ENCODE assay signal across 8 cellular contexts in genomic region chr9:129737479-129738269, GRCh38. TPM values are rescaled to one million over a fixed set of nuclear protein-coding genes. Genes with fewer than 3 reads are reported as not detected.
DNase-seq lines count a peak whose midpoint lies in the region; ATAC-seq, FAIRE-seq and TF ChIP-seq lines count a peak whose summit lies in the region.

No MANE protein-coding gene starts in this region.

- peak overlapping the region; percentile 2 to 91 for H3K18ac ChIP-seq in mesenchymal stem cell (ENCODE audit: low read depth in 1 of 2, low read length in 2 of 2)

- peak overlapping the region; percentile 86 to 92 for H2BK12ac ChIP-seq in mesenchymal stem cell (ENCODE audit: low read length in 2 of 2)

- H2AK5ac ChIP-seq in mesenchymal stem cell (ENCODE audit: low read length, severe bottlenecking) = no peak overlapping the region

- H3K4me3 Mint-ChIP-seq in activated CD8-positive, alpha-beta T cell treated with anti-CD3 and anti-CD28 coated beads, Interleukin-2, amount 10 ng/mL, durations not matched to agents 7 days and 5 days = peak overlapping the region; percentile 69

- ATAC-seq in HG03354 (IDR thresholded peaks at IDR 0.05; ENCODE audit: poor library complexity, severe bottlenecking, unreplicated experiment) (peak; percentile 82), GM18870 (IDR thresholded peaks at IDR 0.05; ENCODE audit: unreplicated experiment) (no peak)
- ATAC-seq in activated CD8-positive, alpha-beta T cell treated with anti-CD3 and anti-CD28 coated beads, Interleukin-2, amount 10 ng/mL, durations not matched to agents 7 days and 5 days = peak; percentile 94

- H3K27ac ChIP-seq in mesenchymal stem cell (ENCODE audit: low read length, poor library complexity, severe bottlenecking) = no peak overlapping the region

- WGBS in mesenchymal stem cell = 5% methylated on average over 45 of the region's 46 CpGs

- H2BK120ac ChIP-seq in mesenchymal stem cell (ENCODE audit: low read depth, low read length) = peak overlapping the region; percentile 96

- DNase-seq in GM12891 (ENCODE audit: insufficient read length, low spot score) (peak; percentile 87), NCI-H748 treated with DMSO at 0.1 percent for 48 hours (lab: John Stamatoyannopoulos, UW) (peak; percentile 71), mesenchymal stem cell (peak; percentile 77)
- peak; percentile 90 for DNase-seq in activated CD8-positive, alpha-beta T cell treated with anti-CD3 and anti-CD28 coated beads, Interleukin-2, amount 10 ng/mL, durations not matched to agents 7 days and 5 days
- DNase-seq in effector CD8-positive, alpha-beta T cell (lab: John Stamatoyannopoulos, UW) = peak; percentile 82
- peak; percentile 68 for DNase-seq in stimulated activated CD8-positive, alpha-beta memory T cell treated with anti-CD3 and anti-CD28 coated beads, Interleukin-12 subunit alpha, Interleukin-12 subunit beta, amount 100 ng/mL, for 24 hours (ENCODE audit: extremely low read depth)

- peak overlapping the region; percentile 65 for H2AFZ ChIP-seq in mesenchymal stem cell (ENCODE audit: low read depth, low read length)

- peaks cover 0 to 12% of the 10 kb centered on the region in 2 experiments for H3K27me3 ChIP-seq in mesenchymal stem cell (ENCODE audit: control insufficient read depth in 1 of 2, insufficient read depth in 1 of 2, low read length in 2 of 2)

- H3K14ac ChIP-seq in mesenchymal stem cell (ENCODE audit: low read length in 2 of 2) = peak overlapping the region in 1 of 2 experiments; percentile 18

- H3K4me3 ChIP-seq in mesenchymal stem cell (ENCODE audit: insufficient read depth in 1 of 2, low read depth in 1 of 2, low read length in 2 of 2) = peak overlapping the region; percentile 33 to 51

- no peaks in the 10 kb centered on the region for H3K36me3 Mint-ChIP-seq in activated CD8-positive, alpha-beta T cell treated with anti-CD3 and anti-CD28 coated beads, Interleukin-2, amount 10 ng/mL, durations not matched to agents 7 days and 5 days (ENCODE audit: low read depth)

- peak overlapping the region; percentile 84 for H2BK15ac ChIP-seq in mesenchymal stem cell (ENCODE audit: low read depth, poor library complexity, severe bottlenecking)

- H2BK5ac ChIP-seq in mesenchymal stem cell (ENCODE audit: low read depth, low read length, poor library complexity, severe bottlenecking) = no peak overlapping the region

- FAIRE-seq in GM12891 (lab: Jason Lieb, UNC) = peak; percentile 68

- POLR2A ChIA-PET in activated CD8-positive, alpha-beta T cell treated with anti-CD3 and anti-CD28 coated beads, Interleukin-2, amount 10 ng/mL, durations not matched to agents 7 days and 5 days (lab: Charles Lee) = interaction anchor here (0.8 to 1.5 kb wide), 7 partner anchors 9 to 71 kb away, joined by 3 to 5 read pairs (median 3); no protein-coding TSS in a partner anchor

- H3K23ac ChIP-seq in mesenchymal stem cell (ENCODE audit: low read length in 2 of 2) = peak overlapping the region in 1 of 2 experiments; percentile 54

- no peaks in the 10 kb centered on the region for H3K27me3 Mint-ChIP-seq in activated CD8-positive, alpha-beta T cell treated with anti-CD3 and anti-CD28 coated beads, Interleukin-2, amount 10 ng/mL, durations not matched to agents 7 days and 5 days (ENCODE audit: low read depth)

- H3K9ac ChIP-seq in mesenchymal stem cell (ENCODE audit: low read length) = peak overlapping the region; percentile 71

- peaks cover 0 to 46% of the 10 kb centered on the region in 2 experiments for H3K36me3 ChIP-seq in mesenchymal stem cell (ENCODE audit: control insufficient read depth in 1 of 2, insufficient read depth in 2 of 2, low read depth in 1 of 2, low read length in 2 of 2)

- peaks cover 4% of the 10 kb centered on the region for H3K4me1 ChIP-seq in mesenchymal stem cell (ENCODE audit: control insufficient read depth, insufficient read depth, low read depth, low read length)

- TF ChIP-seq POLR2A in GM12891 (IDR thresholded peaks at IDR 0.05; ENCODE audit: low read depth, low read length) = no peak

- H3K9me3 ChIP-seq in mesenchymal stem cell (ENCODE audit: control insufficient read depth, low read length) = no peaks in the 10 kb centered on the region

- H4K8ac ChIP-seq in mesenchymal stem cell (ENCODE audit: low read length) = peak overlapping the region; percentile 88

- H4K91ac ChIP-seq in mesenchymal stem cell (ENCODE audit: low read length) = peak overlapping the region; percentile 79

- H3K27ac Mint-ChIP-seq in activated CD8-positive, alpha-beta T cell treated with anti-CD3 and anti-CD28 coated beads, Interleukin-2, amount 10 ng/mL, durations not matched to agents 7 days and 5 days = peak overlapping the region; percentile 73

- no peaks in the 10 kb centered on the region for H3K79me1 ChIP-seq in mesenchymal stem cell (replicated peaks; ENCODE audit: low read length, poor library complexity, severe bottlenecking)

- H3K4ac ChIP-seq in mesenchymal stem cell (ENCODE audit: low read depth in 1 of 2, low read length in 2 of 2) = peak overlapping the region; percentile 49 to 56

- peaks cover 12% of the 10 kb centered on the region for H3K4me1 Mint-ChIP-seq in activated CD8-positive, alpha-beta T cell treated with anti-CD3 and anti-CD28 coated beads, Interleukin-2, amount 10 ng/mL, durations not matched to agents 7 days and 5 days (ENCODE audit: low read depth)

- H3K9me3 Mint-ChIP-seq in activated CD8-positive, alpha-beta T cell treated with anti-CD3 and anti-CD28 coated beads, Interleukin-2, amount 10 ng/mL, durations not matched to agents 7 days and 5 days (ENCODE audit: insufficient read depth) = no peaks in the 10 kb centered on the region

- peak overlapping the region; percentile 97 for H3K4me2 ChIP-seq in mesenchymal stem cell (ENCODE audit: low read length, poor library complexity, severe bottlenecking)

- CTCF ChIA-PET in activated CD8-positive, alpha-beta T cell treated with anti-CD3 and anti-CD28 coated beads, Interleukin-2, amount 10 ng/mL, durations not matched to agents 7 days and 5 days (lab: Charles Lee) = interaction anchor here (0.6 to 7.6 kb wide), 44 partner anchors 8 to 606 kb away, joined by 3 to 111 read pairs (median 4); partner anchors contain the start of genes ASB6, NTMT1 and PTGES

TF ChIP-seq in GM12891, 5 proteins besides CTCF, POLR2A, EP300 and RAD21:
- TF ChIP-seq SPI1 (IDR thresholded peaks at IDR 0.05; ENCODE audit: low read depth, low read length) (peak; percentile 53), POLR2AphosphoS5 (IDR thresholded peaks at IDR 0.05; ENCODE audit: low read depth, low read length) (no peak), TAF1 (IDR thresholded peaks at IDR 0.05; ENCODE audit: low read depth, low read length) (no peak)

RNA-seq across cellular contexts. Expression of gene PTGES, which starts 15.2 kb away (rescaled TPM):
- polyA plus RNA-seq in GM12891 (2012; ENCODE audit: low read depth, missing spikeins) = 0.08 TPM
- total RNA-seq in activated CD8-positive, alpha-beta T cell treated with anti-CD3 and anti-CD28 coated beads, Interleukin-2, amount 10 ng/mL, durations not matched to agents 7 days and 5 days = not detected
- 9.1 TPM for polyA plus RNA-seq in mesenchymal stem cell (2013, experiment 1 of 2)
- polyA plus RNA-seq in mesenchymal stem cell (2013, experiment 2 of 2) = 8.7 TPM
